Comparison of ENCODE assay signal across 10 cellular contexts in the genomic region with DNA sequence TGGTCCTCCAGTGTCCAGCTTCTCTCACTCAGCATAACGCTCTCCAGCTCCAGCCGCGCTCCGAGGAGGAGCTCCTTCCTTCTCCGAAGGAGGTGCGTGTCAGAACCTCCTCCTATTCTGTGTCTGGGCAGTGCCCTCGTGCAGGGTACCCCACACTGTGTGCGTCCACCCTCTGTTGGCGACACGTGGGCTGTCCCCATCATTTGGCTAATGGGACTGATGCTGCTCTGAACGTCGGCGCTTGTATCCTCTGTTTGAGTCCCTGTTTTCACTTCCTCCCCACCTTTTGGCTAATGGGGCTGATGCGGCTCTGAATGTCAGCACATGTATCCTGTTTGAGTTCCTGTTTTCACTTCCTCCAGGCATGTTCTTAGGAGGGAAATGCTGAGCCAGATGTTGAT. TPM values are rescaled to one million over a fixed set of nuclear protein-coding genes. Genes with fewer than 3 reads are reported as not detected.
DNase-seq lines count a peak whose midpoint lies in the region; ATAC-seq, FAIRE-seq and TF ChIP-seq lines count a peak whose summit lies in the region.
"Had no signal": no experiment of that assay in that cellular context is flagged by ENCODE, and none has a peak within 500 bp of the region (broad histone marks: within the 10 kb centered on the region; RNA-seq: fewer than 3 reads in every experiment).

No MANE protein-coding gene starts in this region.

- POLR2A ChIA-PET in K562 (lab: Yijun Ruan, JAX) = no interaction called here

- no peak overlapping the region for H3K4me3 ChIP-seq in K562
- H3K4me3 ChIP-seq: esophagus squamous epithelium, psoas muscle had no signal

- intact Hi-C loops in K562 (cut with micrococcal nuclease) = no loop called here

- H3K9me3 ChIP-seq in K562 (replicated peaks; ENCODE audit: control insufficient read depth, insufficient read depth, low read depth, low read length) = no peaks in the 10 kb centered on the region; the same call in 1 of the 2 replicates
- H3K9me3 ChIP-seq: esophagus squamous epithelium, psoas muscle had no signal

- peaks cover 8% of the 10 kb centered on the region for H3K4me1 Mint-ChIP-seq in activated T-cell treated with anti-CD3 and anti-CD28 coated beads, Interleukin-2, amount 50 U/mL, for 24 hours (ENCODE audit: low read depth)
- H3K4me1 Mint-ChIP-seq in activated T-helper 17 cell treated with anti-CD3 and anti-CD28 coated beads, Interleukin-2, amount 50 U/mL, for 72 hours = no peaks in the 10 kb centered on the region
- peaks cover 8% of the 10 kb centered on the region for H3K4me1 Mint-ChIP-seq in stimulated activated effector memory CD8-positive, alpha-beta T cell treated with anti-CD3 and anti-CD28 coated beads, Interleukin-12 subunit alpha, Interleukin-12 subunit beta, amount 100 ng/mL, for 72 hours

- TF ChIP-seq CTCF in K562 (IDR thresholded peaks at IDR 0.05 in 2 of 3, conservative IDR thresholded peaks at IDR 0.05 in 1 of 3; ENCODE audit: insufficient read depth in 2 of 3, low read depth in 1 of 3, low read length in 3 of 3) = no peak

- 4% methylated on average over 12 of the region's 14 CpGs for WGBS in K562 (ENCODE audit: insufficient coverage, low coverage, missing lambda C conversion rate)

- H3K9me1 ChIP-seq in K562 (ENCODE audit: control insufficient read depth, insufficient read depth, low read length) = no peaks in the 10 kb centered on the region

- BruUV-seq in K562 (replicated peaks; lab: Mats Ljungman, UMichigan) = no TSS peak

- no peaks in the 10 kb centered on the region for H3K79me2 ChIP-seq in K562 (ENCODE audit: control insufficient read depth, insufficient read depth, low read length)

- no peak for TF ChIP-seq RAD21 in K562 (CRISPR knock-in tag; conservative IDR thresholded peaks at IDR 0.05 in 1 of 2, IDR thresholded peaks at IDR 0.05 in 1 of 2)

- in situ Hi-C loops in K562 (cut with MboI) = no loop called here

- CTCF ChIA-PET in K562 (lab: Yijun Ruan, JAX; ENCODE audit: low intra/inter-chr PET ratio) = no interaction called here

- no peak for TF ChIP-seq POLR2A in K562 (conservative IDR thresholded peaks at IDR 0.05)

- H3K27ac ChIP-seq in K562 (ENCODE audit: extremely low read depth, low read depth, low read length) = no peak overlapping the region
- H3K27ac ChIP-seq: esophagus squamous epithelium, psoas muscle had no signal

- no peak for TF ChIP-seq EP300 in K562 (IDR thresholded peaks at IDR 0.05; ENCODE audit: low read length)

- H3K9ac ChIP-seq in K562 (ENCODE audit: insufficient read depth in 1 of 2, low read depth in 2 of 2, low read length in 2 of 2) = no peak overlapping the region

- H3K4me1 ChIP-seq in K562 (replicated peaks in 1 of 2; ENCODE audit: control insufficient read depth in 2 of 2, insufficient read depth in 2 of 2, low read length in 2 of 2) = no peaks in the 10 kb centered on the region; a peak in 1 of 5 replicates
- H3K4me1 ChIP-seq: esophagus squamous epithelium, psoas muscle had no signal

- no peak overlapping the region for H3K27ac Mint-ChIP-seq in activated T-cell treated with anti-CD3 and anti-CD28 coated beads, Interleukin-2, amount 50 U/mL, for 24 hours
- H3K27ac Mint-ChIP-seq in activated T-helper 17 cell treated with anti-CD3 and anti-CD28 coated beads, Interleukin-2, amount 50 U/mL, for 72 hours = no peak overlapping the region
- no peak overlapping the region for H3K27ac Mint-ChIP-seq in stimulated activated effector memory CD8-positive, alpha-beta T cell treated with anti-CD3 and anti-CD28 coated beads, Interleukin-12 subunit alpha, Interleukin-12 subunit beta, amount 100 ng/mL, for 72 hours

- H2AFZ ChIP-seq in K562 (ENCODE audit: low read depth, low read length) = no peak overlapping the region

- no peak for FAIRE-seq in K562 (lab: Jason Lieb, UNC)
- FAIRE-seq in RCC 7860 (lab: Jason Lieb, UNC) = no peak

- H4K20me1 ChIP-seq in K562 (replicated peaks; ENCODE audit: control insufficient read depth, insufficient read depth, low read length) = no peaks in the 10 kb centered on the region

- H3K4me2 ChIP-seq in K562 (ENCODE audit: insufficient read depth, low read length) = no peak overlapping the region

- ATAC-seq in GM19452 (IDR thresholded peaks at IDR 0.05; ENCODE audit: unreplicated experiment) (peak; percentile 95), HG03342 (IDR thresholded peaks at IDR 0.05; ENCODE audit: unreplicated experiment) (peak; percentile 95), K562 (no peak)
- ATAC-seq in activated T-helper 17 cell treated with anti-CD3 and anti-CD28 coated beads, Interleukin-2, amount 50 U/mL, for 72 hours (replicated peaks) = no peak
- ATAC-seq in stimulated activated effector memory CD8-positive, alpha-beta T cell treated with anti-CD3 and anti-CD28 coated beads, Interleukin-12 subunit alpha, Interleukin-12 subunit beta, amount 100 ng/mL, for 72 hours = no peak

- no peak overlapping the region for H3K4me3 Mint-ChIP-seq in activated T-cell treated with anti-CD3 and anti-CD28 coated beads, Interleukin-2, amount 50 U/mL, for 24 hours
- no peak overlapping the region for H3K4me3 Mint-ChIP-seq in activated T-helper 17 cell treated with anti-CD3 and anti-CD28 coated beads, Interleukin-2, amount 50 U/mL, for 72 hours
- H3K4me3 Mint-ChIP-seq in stimulated activated effector memory CD8-positive, alpha-beta T cell treated with anti-CD3 and anti-CD28 coated beads, Interleukin-12 subunit alpha, Interleukin-12 subunit beta, amount 100 ng/mL, for 72 hours = no peak overlapping the region

- peak; percentile 73 for DNase-seq in Ammon's horn (ENCODE audit: low spot score)
- no peak for DNase-seq in K562 (ENCODE audit: extremely low read depth in 1 of 4, low spot score in 3 of 4)
- DNase-seq in activated T-cell treated with anti-CD3 and anti-CD28 coated beads, Interleukin-2, amount 50 U/mL, for 24 hours = no peak
- DNase-seq in RCC 7860 (ENCODE audit: low spot score) = no peak
- DNase-seq in stimulated activated effector memory CD8-positive, alpha-beta T cell treated with anti-CD3 and anti-CD28 coated beads, Interleukin-12 subunit alpha, Interleukin-12 subunit beta, amount 100 ng/mL, for 72 hours (ENCODE audit: low spot score in 2 of 2) = no peak
- DNase-seq: esophagus squamous epithelium, psoas muscle had no signal

- no peaks in the 10 kb centered on the region for H3K36me3 Mint-ChIP-seq in activated T-cell treated with anti-CD3 and anti-CD28 coated beads, Interleukin-2, amount 50 U/mL, for 24 hours (ENCODE audit: low read depth)
- H3K36me3 Mint-ChIP-seq in activated T-helper 17 cell treated with anti-CD3 and anti-CD28 coated beads, Interleukin-2, amount 50 U/mL, for 72 hours (ENCODE audit: low read depth) = no peaks in the 10 kb centered on the region
- H3K36me3 Mint-ChIP-seq in stimulated activated effector memory CD8-positive, alpha-beta T cell treated with anti-CD3 and anti-CD28 coated beads, Interleukin-12 subunit alpha, Interleukin-12 subunit beta, amount 100 ng/mL, for 72 hours = no peaks in the 10 kb centered on the region

- peaks cover 8 to 61% of the 10 kb centered on the region in 2 experiments; a peak in 4 of 5 replicates for H3K27me3 ChIP-seq in K562 (ENCODE audit: control insufficient read depth in 2 of 2, insufficient read depth in 2 of 2, low read length in 2 of 2)

- peaks cover 12% of the 10 kb centered on the region for H3K27me3 Mint-ChIP-seq in activated T-cell treated with anti-CD3 and anti-CD28 coated beads, Interleukin-2, amount 50 U/mL, for 24 hours
- H3K27me3 Mint-ChIP-seq in activated T-helper 17 cell treated with anti-CD3 and anti-CD28 coated beads, Interleukin-2, amount 50 U/mL, for 72 hours = peaks cover 9% of the 10 kb centered on the region

- H3K9me3 Mint-ChIP-seq in activated T-cell treated with anti-CD3 and anti-CD28 coated beads, Interleukin-2, amount 50 U/mL, for 24 hours = no peaks in the 10 kb centered on the region
- H3K9me3 Mint-ChIP-seq in activated T-helper 17 cell treated with anti-CD3 and anti-CD28 coated beads, Interleukin-2, amount 50 U/mL, for 72 hours = no peaks in the 10 kb centered on the region
- H3K9me3 Mint-ChIP-seq in stimulated activated effector memory CD8-positive, alpha-beta T cell treated with anti-CD3 and anti-CD28 coated beads, Interleukin-12 subunit alpha, Interleukin-12 subunit beta, amount 100 ng/mL, for 72 hours = no peaks in the 10 kb centered on the region

- no peaks in the 10 kb centered on the region for H3K36me3 ChIP-seq in K562 (ENCODE audit: control insufficient read depth, insufficient read depth, low read length)
- H3K36me3 ChIP-seq: esophagus squamous epithelium had no signal

TF ChIP-seq in K562, 482 proteins besides CTCF, POLR2A, EP300 and RAD21:
- TF ChIP-seq CHD2 (IDR thresholded peaks at IDR 0.05; ENCODE audit: low read depth, low read length) (no peak), SPI1 (IDR thresholded peaks at IDR 0.05; ENCODE audit: borderline replicate concordance, low read depth, low read length) (peak; percentile 57; the same call in 1 of the 2 replicates)
TF ChIP-seq in K562: peak in this region for 1.

RNA-seq across cellular contexts. Expression of a gene that starts 22.2 kb away (rescaled TPM):
- not detected in 2 replicates for total RNA-seq in K562 (2011; cell fraction: chromatin; rRNA removed; ENCODE audit: low replicate concordance)
- not detected in 2 replicates for total RNA-seq in K562 (2011; cell fraction: nucleolus; rRNA removed)
- total RNA-seq in K562 (2011; cell fraction: nucleoplasm; rRNA removed) = not detected in 2 replicates
- total RNA-seq in K562 (2014; rRNA removed) (not detected in 2 replicates), K562 (2014; rRNA removed; fragmentation: Illumina TruSeq; extraction: Trizol) (not detected in 2 replicates), K562 (2015; rRNA removed; fragmentation: Illumina TruSeq; extraction: Trizol) (not detected in 2 replicates), K562 (2021) (not detected in 2 replicates)
- polyA plus RNA-seq in K562 (2011; rRNA removed) (not detected in 2 replicates), K562 (2014; fragmentation: Illumina TruSeq; extraction: Trizol) (not detected in 2 replicates), K562 (2014; fragmentation: Nextera tagmentation; extraction: Ambion mirVana) (not detected), K562 (2014; rRNA removed) (not detected in 2 replicates)
- polyA plus RNA-seq in K562 (2011; cell fraction: cytosol; rRNA removed) = not detected in 2 replicates
- not detected in 2 replicates for polyA plus RNA-seq in K562 (2011; cell fraction: nucleus; rRNA removed)
- not detected in 2 replicates for polyA plus RNA-seq in K562 (2012)
- polyA minus RNA-seq in K562 (2011; rRNA and poly(A)+ RNA removed) = not detected in 2 replicates
- polyA minus RNA-seq in K562 (2011; cell fraction: cytosol; rRNA and poly(A)+ RNA removed) = not detected in 2 replicates
- not detected in 2 replicates for polyA minus RNA-seq in K562 (2011; cell fraction: nucleus; rRNA and poly(A)+ RNA removed)
- total RNA-seq in activated T-helper 17 cell treated with anti-CD3 and anti-CD28 coated beads, Interleukin-2, amount 50 U/mL, for 72 hours = not detected

Comparison
In these comparisons a context has a peak if more than half of its experiments do, and no peak if none do; other contexts are left out.
1. ATAC-seq: peak in GM19452 (single experiment) and HG03342 (single experiment); none in K562 (single experiment), activated T-helper 17 cell treated with anti-CD3 and anti-CD28 coated beads, Interleukin-2, amount 50 U/mL, for 72 hours (single experiment) and stimulated activated effector memory CD8-positive, alpha-beta T cell treated with anti-CD3 and anti-CD28 coated beads, Interleukin-12 subunit alpha, Interleukin-12 subunit beta, amount 100 ng/mL, for 72 hours (single experiment).